In the genomic region with DNA sequence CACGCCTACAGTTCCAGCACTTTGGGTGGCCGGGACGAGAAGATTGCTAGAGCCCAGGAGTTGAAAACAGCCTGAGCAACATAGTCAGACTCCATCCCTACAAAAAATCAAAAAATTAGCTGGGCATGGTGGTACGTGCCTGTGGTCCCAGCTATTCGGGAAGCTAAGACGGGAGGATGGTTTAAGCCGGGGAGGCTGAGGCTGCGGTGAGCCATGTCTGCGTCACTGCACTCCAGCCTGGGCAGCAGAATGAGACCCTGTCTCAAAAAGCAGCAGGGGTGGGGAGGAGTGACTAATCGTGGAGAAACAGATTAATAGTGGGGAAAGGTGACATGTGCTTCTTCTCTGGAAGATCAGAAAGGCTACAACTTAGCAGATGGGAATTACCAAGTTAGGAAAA, we compare ENCODE assay signal across 32 cellular contexts.
"Had no signal": no experiment of that assay in that cellular context is flagged by ENCODE, and none has a peak within 500 bp of the region (broad histone marks: within the 10 kb centered on the region; RNA-seq: fewer than 3 reads in every experiment).

No MANE protein-coding gene starts in this region.

- DNase-seq: activated CD4-positive, alpha-beta memory T cell treated with anti-CD3 and anti-CD28 coated beads, Interleukin-2, amount 10 ng/mL, durations not matched to agents 7 days and 5 days; activated CD4-positive, alpha-beta T cell treated with anti-CD3 and anti-CD28 coated beads for 1 hour; activated CD4-positive, alpha-beta T cell treated with anti-CD3 and anti-CD28 coated beads for 48 hours; activated CD4-positive, CD25-positive, alpha-beta regulatory T cell; activated effector memory CD4-positive, alpha-beta T cell treated with anti-CD3 and anti-CD28 coated beads, Interleukin-2, amount 50 U/mL, for 16 hours; activated naive CD4-positive, alpha-beta T cell; activated naive CD4-positive, alpha-beta T cell treated with anti-CD3 and anti-CD28 coated beads, Interleukin-2, amount 50 U/mL, for 16 hours; activated naive CD8-positive, alpha-beta T cell treated with anti-CD3 and anti-CD28 coated beads for 36 hours; activated T-cell treated with anti-CD3 and anti-CD28 coated beads, Interleukin-2, amount 50 U/mL, for 1 hour; activated T-cell treated with anti-CD3 and anti-CD28 coated beads, Interleukin-2, amount 50 U/mL, for 72 hours; amniotic stem cell; aorta; brain microvascular endothelial cell; central memory CD4-positive, alpha-beta T cell; Karpas-422; NCI-H1105; NCI-H1417 treated with DMSO at 0.1 percent for 48 hours; NCI-H187 treated with DMSO at 0.1 percent for 48 hours; NCI-H2081; NCI-H345; NCI-H526; NCI-H748 treated with DMSO at 0.1 percent for 48 hours; NK-92 treated with Interleukin-12 subunit alpha and Interleukin-12 subunit beta, amount 100 ng/mL, for 24 hours; PC-3; Peyer's patch; RPMI8226; SHP77 treated with DMSO at 0.1 percent for 48 hours; T-cell; T-helper 17 cell; T-helper 9 cell; WERI-Rb-1 had no signal

- H3K9me3 ChIP-seq: Peyer's patch had no signal

- H3K27ac ChIP-seq: brain microvascular endothelial cell, Peyer's patch, WERI-Rb-1 had no signal

- H3K36me3 ChIP-seq: brain microvascular endothelial cell, Peyer's patch, WERI-Rb-1 had no signal

- H3K4me3 ChIP-seq: K562, Peyer's patch had no signal

- H3K27me3 ChIP-seq: brain microvascular endothelial cell, Peyer's patch had no signal

- H3K4me1 ChIP-seq: Peyer's patch had no signal
